ENCODE assay signal across 18 cellular contexts in genomic region chr11:134556186-134556585, GRCh38.
"Had no signal": no experiment of that assay in that cellular context is flagged by ENCODE, and none has a peak within 500 bp of the region (broad histone marks: within the 10 kb centered on the region; RNA-seq: fewer than 3 reads in every experiment).

No MANE protein-coding gene starts in this region.

- H3K27ac ChIP-seq: heart right ventricle, ovary, tibial nerve, upper lobe of right lung had no signal

- H3K36me3 ChIP-seq: heart right ventricle, ovary, tibial nerve, upper lobe of right lung had no signal

- FAIRE-seq: frontal cortex, islet of Langerhans had no signal

- H3K4me3 ChIP-seq: heart right ventricle, ovary, tibial nerve, upper lobe of right lung had no signal

- H3K9me3 ChIP-seq: heart right ventricle, ovary, tibial nerve, upper lobe of right lung had no signal

- ATAC-seq: esophagus mucosa; heart right ventricle; natural killer cell; right cardiac atrium; stimulated activated effector memory CD8-positive, alpha-beta T cell treated with anti-CD3 and anti-CD28 coated beads, Interleukin-12 subunit alpha, Interleukin-12 subunit beta, amount 100 ng/mL, for 72 hours; stimulated activated naive CD8-positive, alpha-beta T cell treated with anti-CD3 and anti-CD28 coated beads, Interleukin-15, Interleukin-2, amounts not matched to agents 100 U/mL and 50 U/mL, for 24 hours; upper lobe of right lung had no signal

- DNase-seq: dermis blood vessel endothelial cell; effector CD4-positive, alpha-beta T cell; hypothalamus; kidney glomerular epithelial cell; natural killer cell; nucleus accumbens; ovary; right cardiac atrium; stimulated activated CD4-positive, alpha-beta T cell treated with anti-CD3 and anti-CD28 coated beads, Interleukin-4, amount 100 ng/mL, for 1 hour; stimulated activated CD8-positive, alpha-beta memory T cell treated with anti-CD3 and anti-CD28 coated beads, Interleukin-4, amount 100 ng/mL, for 48 hours; stimulated activated naive CD8-positive, alpha-beta T cell treated with anti-CD3 and anti-CD28 coated beads, Interleukin-15, Interleukin-2, amounts not matched to agents 100 U/mL and 50 U/mL, for 24 hours; upper lobe of right lung had no signal

- H3K27me3 ChIP-seq: ovary, tibial nerve had no signal

- H3K4me1 ChIP-seq: heart right ventricle, tibial nerve, upper lobe of right lung had no signal
